In genomic region chr7:38311329-38311937, GRCh38 we compare ENCODE assay signal across 1 cellular context.
A peak's percentile ranks its signal among the peaks of the same experiment; 100 is the strongest.
TF ChIP-seq lines count a peak whose summit lies in the region.

No MANE protein-coding gene starts in this region.

TF ChIP-seq in GM12878, 131 proteins besides CTCF, POLR2A, EP300 and RAD21 (continued from another document):
- 0 out of 2 replicates have a peak, but pooled peaks have one; percentile 53 for TF ChIP-seq ZNF687 (IDR thresholded peaks at IDR 0.05)
- TF ChIP-seq EGR1 (IDR thresholded peaks at IDR 0.05; ENCODE audit: borderline replicate concordance in 1 of 2, low read depth in 2 of 2, low read length in 2 of 2) = peak in 1 of 2 experiments; percentile 48; a peak in 1 of 3 replicates
- 0 out of 2 replicates have a peak, but pooled peaks have one; percentile 47 for TF ChIP-seq NBN (IDR thresholded peaks at IDR 0.05)
- 0 out of 2 replicates have a peak, but pooled peaks have one; percentile 12 for TF ChIP-seq CHD2 (IDR thresholded peaks at IDR 0.05; ENCODE audit: borderline replicate concordance, low read depth, low read length)
- peak; percentile 63; the same call in 1 of the 2 replicates for TF ChIP-seq SMAD5 (IDR thresholded peaks at IDR 0.05; ENCODE audit: low read depth)
- no peak for TF ChIP-seq CHD1 (IDR thresholded peaks at IDR 0.05; ENCODE audit: low read depth, low read length)
- no peak for TF ChIP-seq ATF7 (IDR thresholded peaks at IDR 0.05; ENCODE audit: low read depth)
- TF ChIP-seq POLR2AphosphoS5 (IDR thresholded peaks at IDR 0.05; ENCODE audit: low read length) = peak; percentile 65; the same call in 1 of the 2 replicates
